In genomic region chr2:100416397-100416938, GRCh38 we compare ENCODE assay signal across 8 cellular contexts. TPM values are rescaled to one million over a fixed set of nuclear protein-coding genes. Genes with fewer than 3 reads are reported as not detected.
DNase-seq lines count a peak whose midpoint lies in the region; ATAC-seq and TF ChIP-seq lines count a peak whose summit lies in the region.

No MANE protein-coding gene starts in this region.

- ATAC-seq in GM18867 (IDR thresholded peaks at IDR 0.05; ENCODE audit: unreplicated experiment), result no peak
- ATAC-seq in HG03354 (IDR thresholded peaks at IDR 0.05; ENCODE audit: poor library complexity, severe bottlenecking, unreplicated experiment), result no peak
- no peak for ATAC-seq in GM21825 (IDR thresholded peaks at IDR 0.05; ENCODE audit: unreplicated experiment)

- CTCF ChIA-PET in AG04450 (lab: Charles Lee), result interaction anchor here (1.3 kb wide), 1 partner anchor 154 kb away, joined by 5 read pairs; no protein-coding TSS in a partner anchor

- no peak for DNase-seq in AG04450 (ENCODE audit: low read depth, low spot score)
- no peak for DNase-seq in Jurkat, Clone E6-1 (ENCODE audit: low read depth, low spot score)
- DNase-seq in colonic mucosa, result no peak
- DNase-seq in SKM-1 treated with dmso at 0.1 percent for 144 hours (lab: John Stamatoyannopoulos, UW; ENCODE audit: unreplicated experiment), result no peak

- no peaks in the 10 kb centered on the region for H3K36me3 ChIP-seq in colonic mucosa
- H3K36me3 ChIP-seq in muscle layer of colon (ENCODE audit: insufficient read depth, low read length), result peaks cover 11% of the 10 kb centered on the region

- TF ChIP-seq CTCF in AG04450 (IDR thresholded peaks at IDR 0.05; ENCODE audit: low read depth, low read length) (no peak), colonic mucosa (IDR thresholded peaks at IDR 0.05) (no peak)

- H3K27ac ChIP-seq in AG04450 (ENCODE audit: low read depth, low read length), result no peak overlapping the region
- H3K27ac ChIP-seq in colonic mucosa, result no peak overlapping the region
- H3K27ac ChIP-seq in muscle layer of colon (ENCODE audit: low read depth, low read length), result peak overlapping the region; percentile 70

- no peaks in the 10 kb centered on the region for H3K4me1 ChIP-seq in colonic mucosa
- peaks cover 14% of the 10 kb centered on the region for H3K4me1 ChIP-seq in muscle layer of colon (ENCODE audit: insufficient read depth, low read length)

- H3K27me3 ChIP-seq in AG04450 (ENCODE audit: control insufficient read depth, insufficient read depth, low read length), result peaks cover 4% of the 10 kb centered on the region
- H3K27me3 ChIP-seq in colonic mucosa, result peaks cover 6% of the 10 kb centered on the region
- no peaks in the 10 kb centered on the region for H3K27me3 ChIP-seq in muscle layer of colon (ENCODE audit: control insufficient read depth in 1 of 2, insufficient read depth in 2 of 2, low read length in 2 of 2)

- H3K9ac ChIP-seq in colonic mucosa (ENCODE audit: low read depth in 2 of 2, low read length in 2 of 2), result peak overlapping the region; percentile 21 to 65
- H3K9ac ChIP-seq in muscle layer of colon (ENCODE audit: low read length), result peak overlapping the region; percentile 19

- POLR2A ChIA-PET in AG04450 (lab: Yijun Ruan, JAX), result interaction anchor here (1.9 kb wide), 1 partner anchor 146 kb away, joined by 5 read pairs; the partner anchor contains the start of gene PDCL3

- peak overlapping the region; percentile 84 for H3K4me3 ChIP-seq in AG04450 (ENCODE audit: low read depth, low read length)
- peak overlapping the region; percentile 88 for H3K4me3 ChIP-seq in Jurkat, Clone E6-1 (ENCODE audit: low read length)
- H3K4me3 ChIP-seq in colonic mucosa, result peak overlapping the region; percentile 46
- peak overlapping the region; percentile 78 to 82 for H3K4me3 ChIP-seq in muscle layer of colon (ENCODE audit: low read depth in 1 of 2, low read length in 2 of 2)

- no peaks in the 10 kb centered on the region; the same call in 1 of the 2 replicates for H3K9me3 ChIP-seq in AG04450 (ENCODE audit: control insufficient read depth, insufficient read depth, low read length)
- H3K9me3 ChIP-seq in colonic mucosa, result no peaks in the 10 kb centered on the region
- H3K9me3 ChIP-seq in muscle layer of colon (ENCODE audit: low read length), result no peaks in the 10 kb centered on the region

- intact Hi-C loops in colonic mucosa (cut with DNase I), result no loop called here

RNA-seq across cellular contexts. Expression of gene CHST10, which starts 1.0 kb away (rescaled TPM):
- polyA plus RNA-seq in AG04450 (2011; rRNA removed), result 11.3 and 11.6 TPM in 2 replicates
- 11.1 and 13.8 TPM in 2 replicates for polyA minus RNA-seq in AG04450 (2011; rRNA and poly(A)+ RNA removed)
- 16.4 TPM for polyA plus RNA-seq in Jurkat, Clone E6-1 (2012; ENCODE audit: insufficient read depth, insufficient read length)
- 1 to 10 TPM in 1 of 2 donors, under 1 TPM in 1; 0.44 to 1.6 TPM for total RNA-seq in colonic mucosa

RNA-seq across cellular contexts. Expression of gene NMS, which starts 53.8 kb away (rescaled TPM):
- not detected in 2 replicates for polyA plus RNA-seq in AG04450 (2011; rRNA removed)
- polyA minus RNA-seq in AG04450 (2011; rRNA and poly(A)+ RNA removed), result not detected in 2 replicates
- not detected for polyA plus RNA-seq in Jurkat, Clone E6-1 (2012; ENCODE audit: insufficient read depth, insufficient read length)
- not detected for total RNA-seq in colonic mucosa
